Comparison of ENCODE assay signal across 11 cellular contexts in genomic region chr1:67013573-67013972, GRCh38. TPM values are rescaled to one million over a fixed set of nuclear protein-coding genes. Genes with fewer than 3 reads are reported as not detected.
DNase-seq lines count a peak whose midpoint lies in the region; ATAC-seq, FAIRE-seq and TF ChIP-seq lines count a peak whose summit lies in the region.
"Had no signal": no experiment of that assay in that cellular context is flagged by ENCODE, and none has a peak within 500 bp of the region (broad histone marks: within the 10 kb centered on the region; RNA-seq: fewer than 3 reads in every experiment).

No MANE protein-coding gene starts in this region.

- no peak overlapping the region for H3K27ac Mint-ChIP-seq in activated T-cell treated with anti-CD3 and anti-CD28 coated beads, Interleukin-2, amount 50 U/mL, for 72 hours
- H3K27ac Mint-ChIP-seq in stimulated activated effector memory CD8-positive, alpha-beta T cell treated with anti-CD3 and anti-CD28 coated beads, Interleukin-12 subunit alpha, Interleukin-12 subunit beta, amount 100 ng/mL, for 72 hours: no peak overlapping the region
- H3K27ac Mint-ChIP-seq: nephron had no signal

- peaks cover 0 to 2% of the 10 kb centered on the region in 2 donors for H3K36me3 Mint-ChIP-seq in activated T-cell treated with anti-CD3 and anti-CD28 coated beads, Interleukin-2, amount 50 U/mL, for 72 hours (ENCODE audit: insufficient read depth in 2 of 2)
- peaks cover 39% of the 10 kb centered on the region for H3K36me3 Mint-ChIP-seq in stimulated activated effector memory CD8-positive, alpha-beta T cell treated with anti-CD3 and anti-CD28 coated beads, Interleukin-12 subunit alpha, Interleukin-12 subunit beta, amount 100 ng/mL, for 72 hours

- FAIRE-seq in bronchial epithelial cell (lab: Jason Lieb, UNC) (no peak), D721Med (lab: Jason Lieb, UNC) (no peak)

- DNase-seq in activated T-cell treated with anti-CD3 and anti-CD28 coated beads, Interleukin-2, amount 50 U/mL, for 72 hours: no peak
- DNase-seq in activated T-cell treated with anti-CD3 and anti-CD28 coated beads for 4 hours: no peak
- peak; percentile 65 for DNase-seq in bronchial epithelial cell (ENCODE audit: low read depth)
- DNase-seq in stimulated activated effector memory CD8-positive, alpha-beta T cell treated with anti-CD3 and anti-CD28 coated beads, Interleukin-12 subunit alpha, Interleukin-12 subunit beta, amount 100 ng/mL, for 72 hours (ENCODE audit: low spot score in 2 of 2): no peak
- DNase-seq in D721Med (ENCODE audit: insufficient read length, low spot score): no peak
- no peak for DNase-seq in cortex of kidney (lab: John Stamatoyannopoulos, UW)
- DNase-seq: activated CD4-positive, CD25-positive, alpha-beta regulatory T cell had no signal

- ATAC-seq in activated T-cell treated with anti-CD3 and anti-CD28 coated beads, Interleukin-2, amount 50 U/mL, for 72 hours (replicated peaks in 1 of 2): peak; percentile 82 to 87
- ATAC-seq in HG03565 (IDR thresholded peaks at IDR 0.05; ENCODE audit: unreplicated experiment) (peak; percentile 43), GM18858 (IDR thresholded peaks at IDR 0.05; ENCODE audit: unreplicated experiment) (no peak)
- peak; percentile 93 for ATAC-seq in stimulated activated effector memory CD8-positive, alpha-beta T cell treated with anti-CD3 and anti-CD28 coated beads, Interleukin-12 subunit alpha, Interleukin-12 subunit beta, amount 100 ng/mL, for 72 hours

- H3K4me3 Mint-ChIP-seq in activated T-cell treated with anti-CD3 and anti-CD28 coated beads, Interleukin-2, amount 50 U/mL, for 72 hours: no peak overlapping the region
- no peak overlapping the region for H3K4me3 Mint-ChIP-seq in stimulated activated effector memory CD8-positive, alpha-beta T cell treated with anti-CD3 and anti-CD28 coated beads, Interleukin-12 subunit alpha, Interleukin-12 subunit beta, amount 100 ng/mL, for 72 hours
- H3K4me3 Mint-ChIP-seq: nephron had no signal

- peaks cover 0 to 3% of the 10 kb centered on the region in 2 donors for H3K9me3 Mint-ChIP-seq in activated T-cell treated with anti-CD3 and anti-CD28 coated beads, Interleukin-2, amount 50 U/mL, for 72 hours
- no peaks in the 10 kb centered on the region for H3K9me3 Mint-ChIP-seq in stimulated activated effector memory CD8-positive, alpha-beta T cell treated with anti-CD3 and anti-CD28 coated beads, Interleukin-12 subunit alpha, Interleukin-12 subunit beta, amount 100 ng/mL, for 72 hours
- H3K9me3 Mint-ChIP-seq: nephron had no signal

- peaks cover under 1% of the 10 kb centered on the region for H3K36me3 ChIP-seq in bronchial epithelial cell (ENCODE audit: control insufficient read depth, insufficient read depth, low read length)

- peaks cover 5% of the 10 kb centered on the region for H3K4me1 Mint-ChIP-seq in activated T-cell treated with anti-CD3 and anti-CD28 coated beads, Interleukin-2, amount 50 U/mL, for 72 hours (ENCODE audit: low read depth)
- H3K4me1 Mint-ChIP-seq in stimulated activated effector memory CD8-positive, alpha-beta T cell treated with anti-CD3 and anti-CD28 coated beads, Interleukin-12 subunit alpha, Interleukin-12 subunit beta, amount 100 ng/mL, for 72 hours: no peaks in the 10 kb centered on the region
- H3K4me1 Mint-ChIP-seq: nephron had no signal

- H3K27me3 ChIP-seq in bronchial epithelial cell (ENCODE audit: control insufficient read depth, insufficient read depth, low read length): no peaks in the 10 kb centered on the region
- H3K27me3 ChIP-seq: hepatocyte had no signal

- H3K27me3 Mint-ChIP-seq in activated T-cell treated with anti-CD3 and anti-CD28 coated beads, Interleukin-2, amount 50 U/mL, for 72 hours (ENCODE audit: low read depth): no peaks in the 10 kb centered on the region

- no peak for TF ChIP-seq CTCF in bronchial epithelial cell (IDR thresholded peaks at IDR 0.05; ENCODE audit: insufficient read depth, low read length, severe bottlenecking)
- TF ChIP-seq CTCF in D721Med (IDR thresholded peaks at IDR 0.05; ENCODE audit: insufficient read depth, missing control alignments): no peak

- H3K4me3 ChIP-seq in bronchial epithelial cell (ENCODE audit: low read depth, low read length): no peak overlapping the region
- H3K4me3 ChIP-seq: hepatocyte had no signal

RNA-seq across cellular contexts. Expression of gene SLC35D1, which starts 40.4 kb away (rescaled TPM):
- 10 to 100 TPM; 16.7 to 19.6 TPM for total RNA-seq in activated T-cell treated with anti-CD3 and anti-CD28 coated beads, Interleukin-2, amount 50 U/mL, for 72 hours
- total RNA-seq in bronchial epithelial cell: 9.5 and 13.3 TPM in 2 replicates
